8 cellular contexts compared by ENCODE assay signal in genomic region chr5:71455427-71456361, GRCh38. TPM values are rescaled to one million over a fixed set of nuclear protein-coding genes. Genes with fewer than 3 reads are reported as not detected.
DNase-seq lines count a peak whose midpoint lies in the region; ATAC-seq and TF ChIP-seq lines count a peak whose summit lies in the region.

A gene with protein sequence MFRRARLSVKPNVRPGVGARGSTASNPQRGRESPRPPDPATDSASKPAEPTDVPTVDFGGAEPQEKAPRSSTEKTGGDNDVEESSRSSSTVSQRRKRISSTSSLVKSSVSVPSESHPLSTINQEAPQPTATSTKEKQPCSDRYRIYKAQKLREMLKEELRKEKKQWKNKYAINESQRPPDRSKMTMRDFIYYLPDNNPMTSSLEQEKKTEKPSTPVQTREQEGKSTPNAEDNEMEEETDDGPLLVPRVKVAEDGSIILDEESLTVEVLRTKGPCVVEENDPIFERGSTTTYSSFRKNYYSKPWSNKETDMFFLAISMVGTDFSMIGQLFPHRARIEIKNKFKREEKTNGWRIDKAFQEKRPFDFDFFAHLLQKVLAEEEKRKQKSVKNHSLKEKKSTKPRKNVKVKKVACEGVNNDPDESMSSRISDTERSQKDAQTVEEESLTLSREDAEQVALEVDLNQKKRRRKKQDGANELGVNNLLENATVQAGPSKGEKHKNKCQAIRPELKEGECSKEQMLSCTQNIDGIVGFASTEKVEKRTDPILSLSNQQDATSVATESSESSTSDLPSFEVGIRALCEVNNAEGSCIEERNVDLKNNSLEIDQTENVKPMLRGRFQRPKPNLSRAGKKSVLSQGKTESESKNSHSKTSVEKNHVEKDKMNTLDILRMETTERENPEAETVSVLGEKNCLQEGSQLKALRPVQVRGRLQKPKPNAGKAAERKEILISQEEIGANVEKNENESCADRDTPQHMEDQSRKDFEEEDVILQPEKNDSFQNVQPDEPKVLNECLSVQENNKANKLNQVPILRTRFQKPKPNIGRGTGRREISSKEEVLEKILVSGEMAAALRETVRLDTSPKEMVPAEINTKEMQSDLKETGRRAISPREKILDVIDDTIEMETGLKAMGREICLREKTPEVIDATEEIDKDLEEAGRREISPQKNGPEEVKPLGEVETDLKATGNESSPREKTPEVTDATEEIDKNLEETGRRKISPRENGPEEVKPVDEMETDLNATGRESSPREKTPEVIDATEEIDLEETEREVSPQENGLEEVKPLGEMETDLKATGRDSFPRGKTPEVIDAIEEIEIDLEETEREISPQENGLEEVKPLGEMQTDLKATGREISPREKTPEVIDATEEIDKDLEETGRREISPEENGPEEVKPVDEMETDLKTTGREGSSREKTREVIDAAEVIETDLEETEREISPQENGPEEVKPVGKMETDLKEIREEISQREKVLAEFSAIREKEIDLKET (N-terminal part only) (plus strand): TSS chr5:71455651. CDS start chr5:71455878, 227 bp downstream.

- peak in 1 of 4 donors; percentile 63 for TF ChIP-seq EP300 in upper lobe of left lung (IDR thresholded peaks at IDR 0.05)

- peak within 1 kb of the TSS; percentile 64 to 96 (median 90) for H3K27ac ChIP-seq in heart right ventricle
- peak within 1 kb of the TSS; percentile 88 to 94 (median 92) for H3K27ac ChIP-seq in upper lobe of left lung

- H3K4me1 ChIP-seq in heart right ventricle (peaks cover 0 to 31% (median 23%) of the 10 kb centered on the region in 9 donors), upper lobe of left lung (peaks cover 16 to 23% (median 19%) of the 10 kb centered on the region in 4 donors)

- peaks cover 0 to 13% (median 4%) of the 10 kb centered on the region in 7 donors for H3K27me3 ChIP-seq in heart right ventricle
- no peaks in the 10 kb centered on the region for H3K27me3 ChIP-seq in upper lobe of left lung

- intact Hi-C loops in T-helper 1 cell treated with Interleukin-12 subunit alpha and Interleukin-12 subunit beta and Interleukin-4 antibody, amounts not matched to agents 30 ng/mL and 1 ng/mL, for 36 hours (cut with micrococcal nuclease): loop anchor here (1.0 to 5.0 kb wide), 10 partner anchors 20 to 1392 kb away; partner anchors contain the start of genes MCCC2, MRPS27, PTCD2 and TNPO1
- intact Hi-C loops in heart right ventricle (cut with DNase I): no loop called here
- intact Hi-C loops in posterior cingulate gyrus (cut with DNase I): no loop called here

- in situ Hi-C loops in GM13977 (cut with MboI; ENCODE audit: low pct_unique_long_range_greater_than_20kb, low sequenced_read_pairs, unreplicated experiment): no loop called here

- H3K4me3 ChIP-seq in heart right ventricle (peak within 1 kb of the TSS; percentile 50 to 99 (median 88)), upper lobe of left lung (peak within 1 kb of the TSS; percentile 64 to 92 (median 76))

- peaks cover 0 to 24% (median 20%) of the 10 kb centered on the region in 9 donors for H3K36me3 ChIP-seq in heart right ventricle
- H3K36me3 ChIP-seq in upper lobe of left lung: peaks cover 10 to 23% (median 17%) of the 10 kb centered on the region in 4 donors

- peak; percentile 92 for DNase-seq in GM13977 (ENCODE audit: low spot score)
- DNase-seq in NCI-H146 treated with DMSO at 0.1 percent for 48 hours (lab: John Stamatoyannopoulos, UW; ENCODE audit: unreplicated experiment): peak; percentile 87
- peak; percentile 90 for DNase-seq in amniotic epithelial cell (ENCODE audit: low read depth)
- peak; percentile 97 to 98 for DNase-seq in heart right ventricle
- DNase-seq in posterior cingulate gyrus: peak; percentile 96 to 99 (median 98)
- DNase-seq in upper lobe of left lung: peak; percentile 95 to 99

- 0 to 1% methylated on average over 47 to 50 of the region's 50 CpGs for WGBS in heart right ventricle, 2 donors
- WGBS in upper lobe of left lung, 2 donors: 0 to 1% methylated on average over 25 to 48 of the region's 50 CpGs

- TF ChIP-seq CTCF in GM13977 (IDR thresholded peaks at IDR 0.05; ENCODE audit: extremely low read depth, insufficient read depth, missing control alignments) (peak; percentile 18), heart right ventricle (IDR thresholded peaks at IDR 0.05) (peak in 4 of 9 donors; percentile 7 to 33 (median 24)), upper lobe of left lung (IDR thresholded peaks at IDR 0.05) (peak in 4 of 6 experiments; percentile 8 to 41 (median 19))

- H3K9me3 ChIP-seq in heart right ventricle (no peaks in the 10 kb centered on the region), upper lobe of left lung (no peaks in the 10 kb centered on the region)

- TF ChIP-seq POLR2A in upper lobe of left lung (IDR thresholded peaks at IDR 0.05): peak in 3 of 4 donors; percentile 52 to 83 (median 79)

- ATAC-seq in HG02884 (IDR thresholded peaks at IDR 0.05; ENCODE audit: unreplicated experiment) (peak; percentile 92), heart right ventricle (peak; percentile 97 to 100 (median 98)), upper lobe of left lung (ENCODE audit: low FRiP score in 2 of 2) (peak; percentile 96 to 98)

RNA-seq across cellular contexts. Expression of the gene that starts here (rescaled TPM):
- total RNA-seq in T-helper 1 cell treated with Interleukin-12 subunit alpha and Interleukin-12 subunit beta and Interleukin-4 antibody, amounts not matched to agents 30 ng/mL and 1 ng/mL, for 36 hours: 34.0 and 35.2 TPM in 2 replicates
- total RNA-seq in heart right ventricle (10 to 100 TPM; 14.9 to 19.6 (median 17.1) TPM), upper lobe of left lung (10 to 100 TPM; 22.2 to 75.4 (median 31.1) TPM)
- 10 to 100 TPM in 1 of 2 donors, 1 to 10 TPM in 1; 5.3 to 19.8 TPM for polyA plus RNA-seq in heart right ventricle

Comparison
In these comparisons a context has a peak if more than half of its experiments do, and no peak if none do; other contexts are left out.
1. Peak in every context shown above with its lines: DNase-seq, ATAC-seq, H3K4me3 ChIP-seq and H3K27ac ChIP-seq.